ENCODE assay signal across 30 cellular contexts in genomic region chr6:52681416-52681815, GRCh38.
"Had no signal": no experiment of that assay in that cellular context is flagged by ENCODE, and none has a peak within 500 bp of the region (broad histone marks: within the 10 kb centered on the region; RNA-seq: fewer than 3 reads in every experiment).

No MANE protein-coding gene starts in this region.

- ATAC-seq: naive thymus-derived CD8-positive, alpha-beta T cell; psoas muscle; right cardiac atrium; right lobe of liver; stimulated activated effector memory CD8-positive, alpha-beta T cell treated with anti-CD3 and anti-CD28 coated beads, Interleukin-12 subunit alpha, Interleukin-12 subunit beta, amount 100 ng/mL, for 72 hours; stimulated activated naive B cell treated with anti-CD40 and anti-IgM and Interleukin-4, amounts not matched to agents 10 μg/mL and 1 μg/mL and 100 μg/mL, for 72 hours; stimulated activated naive CD8-positive, alpha-beta T cell treated with anti-CD3 and anti-CD28 coated beads, Interleukin-15, amount 100 ng/mL, for 72 hours; stimulated activated naive CD8-positive, alpha-beta T cell treated with anti-CD3 and anti-CD28 coated beads, Interleukin-15, Interleukin-2, amounts not matched to agents 100 U/mL and 50 U/mL, for 24 hours; upper lobe of right lung had no signal

- H3K4me1 ChIP-seq: neural progenitor cell, parathyroid adenoma, psoas muscle, right lobe of liver, sigmoid colon, suprapubic skin, testis, tibial artery, transverse colon, upper lobe of right lung, uterus had no signal

- H3K4me3 ChIP-seq: neural progenitor cell, ovary, psoas muscle, right lobe of liver, sigmoid colon, suprapubic skin, testis, tibial artery, transverse colon, upper lobe of right lung, uterus had no signal

- H2AFZ ChIP-seq: neural progenitor cell, parathyroid adenoma had no signal

- H3K27ac ChIP-seq: neural progenitor cell, ovary, parathyroid adenoma, psoas muscle, right lobe of liver, sigmoid colon, suprapubic skin, testis, tibial artery, transverse colon, upper lobe of right lung, uterus had no signal

- H3K9me3 Mint-ChIP-seq: naive thymus-derived CD8-positive, alpha-beta T cell; natural killer cell treated with Interleukin-12 subunit alpha and Interleukin-12 subunit beta and Interleukin-15 and Interleukin-18, amount 100 ng/mL, for 72 hours; nephron progenitor cell; neural progenitor cell; stimulated activated effector memory CD8-positive, alpha-beta T cell treated with anti-CD3 and anti-CD28 coated beads, Interleukin-12 subunit alpha, Interleukin-12 subunit beta, amount 100 ng/mL, for 72 hours; stimulated activated naive CD8-positive, alpha-beta T cell treated with anti-CD3 and anti-CD28 coated beads, Interleukin-15, amount 100 ng/mL, for 72 hours; type B pancreatic cell had no signal

- H3K27me3 Mint-ChIP-seq: naive thymus-derived CD8-positive, alpha-beta T cell; natural killer cell treated with Interleukin-12 subunit alpha and Interleukin-12 subunit beta and Interleukin-15 and Interleukin-18, amount 100 ng/mL, for 72 hours; progenitor cell of endocrine pancreas; stimulated activated naive B cell treated with anti-CD40 and anti-IgM and Interleukin-4, amounts not matched to agents 10 μg/mL and 1 μg/mL and 100 μg/mL, for 72 hours; stimulated activated naive CD8-positive, alpha-beta T cell treated with anti-CD3 and anti-CD28 coated beads, Interleukin-15, amount 100 ng/mL, for 72 hours; type B pancreatic cell had no signal

- DNase-seq: naive thymus-derived CD8-positive, alpha-beta T cell; nephron progenitor cell; occipital lobe; ovary; posterior cingulate gyrus; psoas muscle; right cardiac atrium; right lobe of liver; sigmoid colon; small intestine; stimulated activated CD4-positive, alpha-beta T cell treated with anti-CD3 and anti-CD28 coated beads, Interleukin-15, amount 100 ng/mL, for 24 hours; stimulated activated CD4-positive, alpha-beta T cell treated with anti-CD3 and anti-CD28 coated beads, Interleukin-2, amount 100 ng/mL, for 24 hours; stimulated activated CD4-positive, alpha-beta T cell treated with anti-CD3 and anti-CD28 coated beads, Interleukin-2, amount 100 ng/mL, for 48 hours; stimulated activated CD4-positive, alpha-beta T cell treated with anti-CD3 and anti-CD28 coated beads, Interleukin-4, amount 100 ng/mL, for 24 hours; stimulated activated naive B cell treated with anti-CD40 and anti-IgM and Interleukin-4, amounts not matched to agents 10 μg/mL and 1 μg/mL and 100 μg/mL, for 72 hours; stimulated activated naive CD8-positive, alpha-beta T cell treated with anti-CD3 and anti-CD28 coated beads, Interleukin-15, amount 100 ng/mL, for 72 hours; stimulated activated naive CD8-positive, alpha-beta T cell treated with anti-CD3 and anti-CD28 coated beads, Interleukin-15, Interleukin-2, amounts not matched to agents 100 U/mL and 50 U/mL, for 24 hours; substantia nigra; testis; tibial artery; transverse colon; upper lobe of right lung; uterus had no signal

- H3K4me3 Mint-ChIP-seq: naive thymus-derived CD8-positive, alpha-beta T cell; natural killer cell treated with Interleukin-12 subunit alpha and Interleukin-12 subunit beta and Interleukin-15 and Interleukin-18, amount 100 ng/mL, for 72 hours; nephron progenitor cell; neural progenitor cell; stimulated activated effector memory CD8-positive, alpha-beta T cell treated with anti-CD3 and anti-CD28 coated beads, Interleukin-12 subunit alpha, Interleukin-12 subunit beta, amount 100 ng/mL, for 72 hours; stimulated activated naive B cell treated with anti-CD40 and anti-IgM and Interleukin-4, amounts not matched to agents 10 μg/mL and 1 μg/mL and 100 μg/mL, for 72 hours; stimulated activated naive CD8-positive, alpha-beta T cell treated with anti-CD3 and anti-CD28 coated beads, Interleukin-15, amount 100 ng/mL, for 72 hours; type B pancreatic cell had no signal

- H3K9me3 ChIP-seq: psoas muscle, right lobe of liver, sigmoid colon, suprapubic skin, testis, tibial artery, transverse colon, upper lobe of right lung, uterus had no signal

- H3K4me1 Mint-ChIP-seq: nephron progenitor cell; neural progenitor cell; stimulated activated naive CD8-positive, alpha-beta T cell treated with anti-CD3 and anti-CD28 coated beads, Interleukin-15, amount 100 ng/mL, for 72 hours had no signal

- H3K36me3 ChIP-seq: neural progenitor cell, ovary had no signal

- H3K79me2 ChIP-seq: parathyroid adenoma had no signal

- H3K27me3 ChIP-seq: neural progenitor cell, ovary, right lobe of liver, sigmoid colon, suprapubic skin, testis, tibial artery, transverse colon, upper lobe of right lung, uterus had no signal

- H3K9ac ChIP-seq: neural progenitor cell, parathyroid adenoma had no signal

- H3K27ac Mint-ChIP-seq: naive thymus-derived CD8-positive, alpha-beta T cell; natural killer cell treated with Interleukin-12 subunit alpha and Interleukin-12 subunit beta and Interleukin-15 and Interleukin-18, amount 100 ng/mL, for 72 hours; nephron progenitor cell; neural progenitor cell; progenitor cell of endocrine pancreas; stimulated activated effector memory CD8-positive, alpha-beta T cell treated with anti-CD3 and anti-CD28 coated beads, Interleukin-12 subunit alpha, Interleukin-12 subunit beta, amount 100 ng/mL, for 72 hours; stimulated activated naive B cell treated with anti-CD40 and anti-IgM and Interleukin-4, amounts not matched to agents 10 μg/mL and 1 μg/mL and 100 μg/mL, for 72 hours; type B pancreatic cell had no signal

- H3K4me2 ChIP-seq: neural progenitor cell had no signal
